Comparison of ENCODE assay signal across 25 cellular contexts in the genomic region with DNA sequence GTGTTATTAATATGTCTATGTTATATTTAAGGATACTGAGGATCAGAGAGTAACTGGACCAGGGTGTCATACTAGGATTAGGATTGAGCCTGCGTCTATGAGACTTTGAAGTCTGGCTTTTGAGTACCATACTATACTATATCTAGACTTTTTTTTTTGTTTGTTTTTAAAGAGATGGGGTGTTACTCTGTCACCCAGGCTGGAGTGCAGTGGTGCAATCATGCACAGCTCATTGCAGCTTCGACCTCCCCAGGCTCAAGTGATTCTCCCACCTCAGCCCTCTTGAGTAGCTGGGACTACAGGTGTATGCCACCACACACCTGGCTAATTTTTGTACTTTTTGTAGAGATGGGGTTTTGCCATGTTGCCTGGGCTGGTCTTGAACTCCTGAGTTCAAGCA.
"Had no signal": no experiment of that assay in that cellular context is flagged by ENCODE, and none has a peak within 500 bp of the region (broad histone marks: within the 10 kb centered on the region; RNA-seq: fewer than 3 reads in every experiment).

No MANE protein-coding gene starts in this region.

- H3K4me1 ChIP-seq: colonic mucosa had no signal

- H3K4me3 ChIP-seq: ascending aorta, cardiac muscle cell, colonic mucosa, dorsolateral prefrontal cortex, gastrocnemius medialis, left ventricle myocardium inferior, lung, right atrium auricular region, tibial nerve had no signal

- H3K9me3 ChIP-seq: ascending aorta, colonic mucosa, gastrocnemius medialis, left ventricle myocardium inferior, right atrium auricular region, tibial nerve had no signal

- DNase-seq: activated CD4-positive, alpha-beta T cell treated with anti-CD3 and anti-CD28 coated beads for 48 hours; activated CD4-positive, alpha-beta T cell treated with anti-CD3 and anti-CD28 coated beads, Interleukin-2, amount 50 U/mL, for 48 hours; activated CD8-positive, alpha-beta memory T cell treated with anti-CD3 and anti-CD28 coated beads for 24 hours; activated CD8-positive, alpha-beta memory T cell treated with anti-CD3 and anti-CD28 coated beads, Interleukin-2, amount 50 U/mL, for 4 hours; activated gamma-delta T cell; activated naive CD4-positive, alpha-beta T cell treated with anti-CD3 and anti-CD28 coated beads, Interleukin-2, amount 10 ng/mL, durations not matched to agents 7 days and 5 days; activated naive CD8-positive, alpha-beta T cell treated with anti-CD3 and anti-CD28 coated beads, Interleukin-2, amount 10 ng/mL, durations not matched to agents 7 days and 5 days; activated T-cell treated with anti-CD3 and anti-CD28 coated beads, Interleukin-2, amount 50 U/mL, for 1 hour; cerebellar nuclear complex; colonic mucosa; dorsolateral prefrontal cortex; effector memory CD4-positive, alpha-beta T cell; gastrocnemius medialis; glutamatergic neuron; islet precursor cell; left ventricle myocardium inferior; naive thymus-derived CD8-positive, alpha-beta T cell; nucleus accumbens; stimulated activated naive CD4-positive, alpha-beta T cell had no signal

- ATAC-seq: activated CD4-positive, CD25-positive, alpha-beta regulatory T cell treated with anti-CD3 and anti-CD28 coated beads, Interleukin-2, amount 50 U/mL, for 24 hours; naive thymus-derived CD8-positive, alpha-beta T cell had no signal

- H3K36me3 ChIP-seq: ascending aorta, cardiac muscle cell, colonic mucosa, gastrocnemius medialis, left ventricle myocardium inferior, right atrium auricular region, tibial nerve had no signal

- H3K27me3 ChIP-seq: ascending aorta, cardiac muscle cell, colonic mucosa, dorsolateral prefrontal cortex, gastrocnemius medialis, right atrium auricular region, tibial nerve had no signal

- H3K27ac ChIP-seq: cardiac muscle cell had no signal
